ENCODE assay signal across 1 cellular context in the genomic region with DNA sequence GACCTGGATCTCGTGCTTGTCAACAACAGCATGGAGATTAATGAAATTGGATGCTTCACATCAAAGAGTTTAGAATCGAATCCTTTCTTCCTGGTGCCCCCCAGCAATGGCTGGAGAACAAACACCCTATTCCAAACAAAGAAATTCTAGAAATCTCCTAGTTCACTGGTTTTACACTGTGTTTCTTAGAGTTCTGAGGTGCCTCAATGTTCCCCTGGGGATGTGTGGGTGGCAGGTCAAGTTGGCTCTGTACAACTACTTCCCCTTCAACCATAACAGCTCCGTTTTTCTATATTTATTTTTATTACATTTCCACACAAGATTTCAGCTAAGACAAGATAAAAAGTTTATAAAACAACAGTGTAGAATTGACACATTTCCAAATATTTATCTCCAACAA.
TF ChIP-seq lines count a peak whose summit lies in the region.

No MANE protein-coding gene starts in this region.

TF ChIP-seq in IMR-90, 13 proteins besides CTCF, POLR2A, EP300 and RAD21 (continued from another document):
- TF ChIP-seq, protein P1, sequence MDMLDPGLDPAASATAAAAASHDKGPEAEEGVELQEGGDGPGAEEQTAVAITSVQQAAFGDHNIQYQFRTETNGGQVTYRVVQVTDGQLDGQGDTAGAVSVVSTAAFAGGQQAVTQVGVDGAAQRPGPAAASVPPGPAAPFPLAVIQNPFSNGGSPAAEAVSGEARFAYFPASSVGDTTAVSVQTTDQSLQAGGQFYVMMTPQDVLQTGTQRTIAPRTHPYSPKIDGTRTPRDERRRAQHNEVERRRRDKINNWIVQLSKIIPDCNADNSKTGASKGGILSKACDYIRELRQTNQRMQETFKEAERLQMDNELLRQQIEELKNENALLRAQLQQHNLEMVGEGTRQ (IDR thresholded peaks at IDR 0.05; ENCODE audit: low read depth, low read length), result no peak
- TF ChIP-seq FOS (IDR thresholded peaks at IDR 0.05; ENCODE audit: low read depth, low read length), result no peak
- no peak for TF ChIP-seq NFE2L2 (IDR thresholded peaks at IDR 0.05; ENCODE audit: low read depth, low read length)
- TF ChIP-seq, protein P2, sequence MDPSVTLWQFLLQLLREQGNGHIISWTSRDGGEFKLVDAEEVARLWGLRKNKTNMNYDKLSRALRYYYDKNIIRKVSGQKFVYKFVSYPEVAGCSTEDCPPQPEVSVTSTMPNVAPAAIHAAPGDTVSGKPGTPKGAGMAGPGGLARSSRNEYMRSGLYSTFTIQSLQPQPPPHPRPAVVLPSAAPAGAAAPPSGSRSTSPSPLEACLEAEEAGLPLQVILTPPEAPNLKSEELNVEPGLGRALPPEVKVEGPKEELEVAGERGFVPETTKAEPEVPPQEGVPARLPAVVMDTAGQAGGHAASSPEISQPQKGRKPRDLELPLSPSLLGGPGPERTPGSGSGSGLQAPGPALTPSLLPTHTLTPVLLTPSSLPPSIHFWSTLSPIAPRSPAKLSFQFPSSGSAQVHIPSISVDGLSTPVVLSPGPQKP (IDR thresholded peaks at IDR 0.05; ENCODE audit: borderline replicate concordance, low read depth, low read length), result no peak
